In the genomic region with DNA sequence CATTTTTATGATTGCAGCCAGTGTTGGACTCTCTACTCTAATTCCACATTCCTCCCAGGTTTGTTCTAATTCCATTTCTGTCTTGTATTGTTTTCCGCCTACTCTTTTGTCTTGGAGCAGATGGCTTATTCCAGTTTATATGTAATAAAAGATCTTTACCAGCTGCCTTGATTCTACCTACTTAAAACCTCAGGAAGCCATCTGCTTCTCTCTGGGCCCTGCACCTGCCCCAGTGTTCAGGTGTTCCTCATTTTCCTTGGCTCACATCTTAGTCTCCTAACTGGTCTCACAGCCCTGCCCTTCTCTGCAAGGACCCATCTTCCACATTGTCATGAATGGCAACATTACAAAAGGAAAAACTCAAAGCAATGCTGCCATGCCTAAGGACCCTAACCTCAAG, we compare ENCODE assay signal across 27 cellular contexts. TPM values are rescaled to one million over a fixed set of nuclear protein-coding genes. Genes with fewer than 3 reads are reported as not detected.
"Had no signal": no experiment of that assay in that cellular context is flagged by ENCODE, and none has a peak within 500 bp of the region (broad histone marks: within the 10 kb centered on the region; RNA-seq: fewer than 3 reads in every experiment).

No MANE protein-coding gene starts in this region.

- H3K27ac Mint-ChIP-seq: activated CD8-positive, alpha-beta T cell treated with anti-CD3 and anti-CD28 coated beads, Interleukin-2, amount 10 ng/mL, durations not matched to agents 7 days and 5 days; activated naive CD8-positive, alpha-beta T cell; effector memory CD8-positive, alpha-beta T cell had no signal

- H3K36me3 Mint-ChIP-seq: activated naive CD8-positive, alpha-beta T cell; naive thymus-derived CD4-positive, alpha-beta T cell had no signal

- H3K9me3 ChIP-seq: adrenal gland, heart left ventricle, lower lobe of right lung, prostate gland, upper lobe of left lung had no signal

- H3K4me1 Mint-ChIP-seq: neural crest cell had no signal

- H3K4me1 ChIP-seq: adrenal gland, prostate gland had no signal

- H3K36me3 ChIP-seq: adrenal gland, heart left ventricle, lower lobe of right lung, prostate gland, upper lobe of left lung had no signal

- DNase-seq: activated CD4-positive, alpha-beta T cell treated with anti-CD3 and anti-CD28 coated beads for 1 hour; activated CD4-positive, alpha-beta T cell treated with anti-CD3 and anti-CD28 coated beads, Interleukin-2, amount 50 U/mL, for 1 hour; activated CD8-positive, alpha-beta T cell treated with anti-CD3 and anti-CD28 coated beads, Interleukin-2, amount 10 ng/mL, durations not matched to agents 7 days and 5 days; activated gamma-delta T cell treated with Interleukin-2 at 50 U/mL for 16 hours; activated T-cell treated with anti-CD3 and anti-CD28 coated beads, Interleukin-2, amount 50 U/mL, for 1 hour; adrenal gland; central memory CD4-positive, alpha-beta T cell; dorsolateral prefrontal cortex; effector memory CD8-positive, alpha-beta T cell; heart left ventricle; islet precursor cell; left cardiac atrium; lower lobe of right lung; naive thymus-derived CD4-positive, alpha-beta T cell; stimulated activated CD4-positive, alpha-beta T cell treated with anti-CD3 and anti-CD28 coated beads, Interleukin-4, amount 100 ng/mL, for 24 hours; stimulated activated naive CD4-positive, alpha-beta T cell treated with Interleukin-2 at 50 U/mL for 16 hours; T-helper 1 cell; upper lobe of left lung had no signal

- H3K4me3 Mint-ChIP-seq: activated CD8-positive, alpha-beta T cell treated with anti-CD3 and anti-CD28 coated beads, Interleukin-2, amount 10 ng/mL, durations not matched to agents 7 days and 5 days; activated naive CD8-positive, alpha-beta T cell; effector memory CD8-positive, alpha-beta T cell; naive thymus-derived CD4-positive, alpha-beta T cell; neural crest cell had no signal

- H3K27ac ChIP-seq: adrenal gland, heart left ventricle, lower lobe of right lung, prostate gland, upper lobe of left lung had no signal

- H3K9me3 Mint-ChIP-seq: effector memory CD8-positive, alpha-beta T cell; naive thymus-derived CD4-positive, alpha-beta T cell; neural crest cell had no signal

- H3K27me3 Mint-ChIP-seq: activated naive CD8-positive, alpha-beta T cell; effector memory CD8-positive, alpha-beta T cell; naive thymus-derived CD4-positive, alpha-beta T cell had no signal

- H3K4me3 ChIP-seq: adrenal gland, dorsolateral prefrontal cortex, heart left ventricle, lower lobe of right lung, prostate gland, upper lobe of left lung had no signal

RNA-seq across cellular contexts. Expression of a gene that starts 21.0 kb away (rescaled TPM):
- total RNA-seq: activated CD8-positive, alpha-beta T cell treated with anti-CD3 and anti-CD28 coated beads, Interleukin-2, amount 10 ng/mL, durations not matched to agents 7 days and 5 days; adrenal gland; astrocyte; dorsolateral prefrontal cortex; endothelial cell of umbilical vein; esophagus mucosa; frontal cortex; heart left ventricle; left cardiac atrium; lower lobe of right lung; mesenteric fat pad; naive thymus-derived CD4-positive, alpha-beta T cell; omental fat pad had no signal

RNA-seq across cellular contexts. Expression of a gene that starts 53.4 kb away (rescaled TPM):
- total RNA-seq: activated CD8-positive, alpha-beta T cell treated with anti-CD3 and anti-CD28 coated beads, Interleukin-2, amount 10 ng/mL, durations not matched to agents 7 days and 5 days; astrocyte; endothelial cell of umbilical vein; neural crest cell; prostate gland had no signal
